Comparison of ENCODE assay signal across 2 cellular contexts in the genomic region with DNA sequence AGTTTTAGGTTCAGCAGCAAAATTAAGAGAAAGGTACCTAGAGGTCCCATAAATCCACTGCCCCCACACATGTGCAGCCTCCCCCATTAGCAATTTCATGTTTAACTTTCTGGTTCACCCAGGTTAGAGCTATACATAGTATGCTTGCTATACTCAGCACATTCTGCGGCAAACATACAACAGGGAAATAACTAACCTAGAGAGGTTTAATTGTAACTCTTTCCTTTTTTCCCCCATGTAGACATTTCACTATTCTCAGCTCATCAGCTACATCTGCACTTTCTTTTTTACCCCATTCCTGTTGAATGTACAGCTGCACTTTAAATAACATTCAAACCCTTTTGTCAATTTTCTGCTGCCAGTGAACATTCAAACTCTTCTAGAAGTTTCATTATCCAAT.
TF ChIP-seq lines count a peak whose summit lies in the region.

No MANE protein-coding gene starts in this region.

TF ChIP-seq in HEK293, 187 proteins besides CTCF, POLR2A, EP300 and RAD21:
- TF ChIP-seq PRDM1 (tag by site-specific recombination; IDR thresholded peaks at IDR 0.05) (peak; percentile 15; the same call in 1 of the 2 replicates), ZNF23 (tag by site-specific recombination; IDR thresholded peaks at IDR 0.05; ENCODE audit: borderline replicate concordance) (no peak), KLF9 (tag by site-specific recombination; IDR thresholded peaks at IDR 0.05; ENCODE audit: low read depth) (no peak), ZNF274 (IDR thresholded peaks at IDR 0.05; ENCODE audit: low read length) (no peak), ZNF274 (tag by site-specific recombination; IDR thresholded peaks at IDR 0.05; ENCODE audit: borderline replicate concordance) (no peak)

TF ChIP-seq in K562, 482 proteins besides CTCF, POLR2A, EP300 and RAD21 (continues in another document):
- no peak for TF ChIP-seq ZNF197 (CRISPR knock-in tag; IDR thresholded peaks at IDR 0.05; ENCODE audit: low read depth)
- no peak for TF ChIP-seq KLF10 (CRISPR knock-in tag; IDR thresholded peaks at IDR 0.05)
- TF ChIP-seq, protein P1, sequence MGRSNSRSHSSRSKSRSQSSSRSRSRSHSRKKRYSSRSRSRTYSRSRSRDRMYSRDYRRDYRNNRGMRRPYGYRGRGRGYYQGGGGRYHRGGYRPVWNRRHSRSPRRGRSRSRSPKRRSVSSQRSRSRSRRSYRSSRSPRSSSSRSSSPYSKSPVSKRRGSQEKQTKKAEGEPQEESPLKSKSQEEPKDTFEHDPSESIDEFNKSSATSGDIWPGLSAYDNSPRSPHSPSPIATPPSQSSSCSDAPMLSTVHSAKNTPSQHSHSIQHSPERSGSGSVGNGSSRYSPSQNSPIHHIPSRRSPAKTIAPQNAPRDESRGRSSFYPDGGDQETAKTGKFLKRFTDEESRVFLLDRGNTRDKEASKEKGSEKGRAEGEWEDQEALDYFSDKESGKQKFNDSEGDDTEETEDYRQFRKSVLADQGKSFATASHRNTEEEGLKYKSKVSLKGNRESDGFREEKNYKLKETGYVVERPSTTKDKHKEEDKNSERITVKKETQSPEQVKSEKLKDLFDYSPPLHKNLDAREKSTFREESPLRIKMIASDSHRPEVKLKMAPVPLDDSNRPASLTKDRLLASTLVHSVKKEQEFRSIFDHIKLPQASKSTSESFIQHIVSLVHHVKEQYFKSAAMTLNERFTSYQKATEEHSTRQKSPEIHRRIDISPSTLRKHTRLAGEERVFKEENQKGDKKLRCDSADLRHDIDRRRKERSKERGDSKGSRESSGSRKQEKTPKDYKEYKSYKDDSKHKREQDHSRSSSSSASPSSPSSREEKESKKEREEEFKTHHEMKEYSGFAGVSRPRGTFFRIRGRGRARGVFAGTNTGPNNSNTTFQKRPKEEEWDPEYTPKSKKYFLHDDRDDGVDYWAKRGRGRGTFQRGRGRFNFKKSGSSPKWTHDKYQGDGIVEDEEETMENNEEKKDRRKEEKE (IDR thresholded peaks at IDR 0.05; ENCODE audit: borderline replicate concordance in 1 of 2, control insufficient read depth in 1 of 2, low read depth in 2 of 2, low read length in 1 of 2): no peak
- TF ChIP-seq, protein P2, sequence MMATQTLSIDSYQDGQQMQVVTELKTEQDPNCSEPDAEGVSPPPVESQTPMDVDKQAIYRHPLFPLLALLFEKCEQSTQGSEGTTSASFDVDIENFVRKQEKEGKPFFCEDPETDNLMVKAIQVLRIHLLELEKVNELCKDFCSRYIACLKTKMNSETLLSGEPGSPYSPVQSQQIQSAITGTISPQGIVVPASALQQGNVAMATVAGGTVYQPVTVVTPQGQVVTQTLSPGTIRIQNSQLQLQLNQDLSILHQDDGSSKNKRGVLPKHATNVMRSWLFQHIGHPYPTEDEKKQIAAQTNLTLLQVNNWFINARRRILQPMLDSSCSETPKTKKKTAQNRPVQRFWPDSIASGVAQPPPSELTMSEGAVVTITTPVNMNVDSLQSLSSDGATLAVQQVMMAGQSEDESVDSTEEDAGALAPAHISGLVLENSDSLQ (IDR thresholded peaks at IDR 0.05): no peak
- TF ChIP-seq FOXK2 (conservative IDR thresholded peaks at IDR 0.05 in 1 of 2, IDR thresholded peaks at IDR 0.05 in 1 of 2; ENCODE audit: low read depth in 2 of 2): no peak
- no peak for TF ChIP-seq DPF2 (IDR thresholded peaks at IDR 0.05)
- TF ChIP-seq BCL6 (CRISPR knock-in tag; IDR thresholded peaks at IDR 0.05): no peak
- TF ChIP-seq PHTF2 (CRISPR knock-in tag; IDR thresholded peaks at IDR 0.05): no peak
- no peak for TF ChIP-seq GTF2F1 (IDR thresholded peaks at IDR 0.05; ENCODE audit: low read depth, low read length)
- TF ChIP-seq SUPT5H (IDR thresholded peaks at IDR 0.05): peak; percentile 11; the same call in 1 of the 2 replicates
- TF ChIP-seq FOXJ2 (tag; IDR thresholded peaks at IDR 0.05): no peak
- TF ChIP-seq TAF1 (IDR thresholded peaks at IDR 0.05; ENCODE audit: control insufficient read depth, extremely low read depth, insufficient read depth, low read length, severe bottlenecking): no peak
- no peak for TF ChIP-seq SREBF2 (CRISPR knock-in tag; IDR thresholded peaks at IDR 0.05)
- no peak for TF ChIP-seq KLF1 (tag; IDR thresholded peaks at IDR 0.05)
- TF ChIP-seq ELF2 (CRISPR knock-in tag; IDR thresholded peaks at IDR 0.05): no peak
- no peak for TF ChIP-seq FOXP1 (CRISPR knock-in tag; IDR thresholded peaks at IDR 0.05)
- TF ChIP-seq, protein P3, sequence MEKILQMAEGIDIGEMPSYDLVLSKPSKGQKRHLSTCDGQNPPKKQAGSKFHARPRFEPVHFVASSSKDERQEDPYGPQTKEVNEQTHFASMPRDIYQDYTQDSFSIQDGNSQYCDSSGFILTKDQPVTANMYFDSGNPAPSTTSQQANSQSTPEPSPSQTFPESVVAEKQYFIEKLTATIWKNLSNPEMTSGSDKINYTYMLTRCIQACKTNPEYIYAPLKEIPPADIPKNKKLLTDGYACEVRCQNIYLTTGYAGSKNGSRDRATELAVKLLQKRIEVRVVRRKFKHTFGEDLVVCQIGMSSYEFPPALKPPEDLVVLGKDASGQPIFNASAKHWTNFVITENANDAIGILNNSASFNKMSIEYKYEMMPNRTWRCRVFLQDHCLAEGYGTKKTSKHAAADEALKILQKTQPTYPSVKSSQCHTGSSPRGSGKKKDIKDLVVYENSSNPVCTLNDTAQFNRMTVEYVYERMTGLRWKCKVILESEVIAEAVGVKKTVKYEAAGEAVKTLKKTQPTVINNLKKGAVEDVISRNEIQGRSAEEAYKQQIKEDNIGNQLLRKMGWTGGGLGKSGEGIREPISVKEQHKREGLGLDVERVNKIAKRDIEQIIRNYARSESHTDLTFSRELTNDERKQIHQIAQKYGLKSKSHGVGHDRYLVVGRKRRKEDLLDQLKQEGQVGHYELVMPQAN (IDR thresholded peaks at IDR 0.05; ENCODE audit: borderline replicate concordance): no peak
- TF ChIP-seq POLR2B (IDR thresholded peaks at IDR 0.05; ENCODE audit: low read depth, partially characterized antibody): peak; percentile 17
- TF ChIP-seq POLR2AphosphoS5 (IDR thresholded peaks at IDR 0.05; ENCODE audit: control insufficient read depth, insufficient read depth, low read depth, low read length): peak; percentile 66
- no peak for TF ChIP-seq ATF7 (IDR thresholded peaks at IDR 0.05)
- no peak for TF ChIP-seq SIN3B (IDR thresholded peaks at IDR 0.05; ENCODE audit: low read depth)
- TF ChIP-seq ELK3 (CRISPR knock-in tag; IDR thresholded peaks at IDR 0.05): no peak
- no peak for TF ChIP-seq ZNF668 (CRISPR knock-in tag; IDR thresholded peaks at IDR 0.05)
- no peak for TF ChIP-seq GATAD2A (IDR thresholded peaks at IDR 0.05)
- no peak for TF ChIP-seq CREB1 (IDR thresholded peaks at IDR 0.05)
- TF ChIP-seq CREB1 (CRISPR knock-in tag; IDR thresholded peaks at IDR 0.05): no peak
- TF ChIP-seq CBFA2T2 (conservative IDR thresholded peaks at IDR 0.05): no peak
- no peak for TF ChIP-seq C11orf30 (IDR thresholded peaks at IDR 0.05; ENCODE audit: low read depth)
- no peak for TF ChIP-seq SNIP1 (IDR thresholded peaks at IDR 0.05; ENCODE audit: low read depth)
- no peak for TF ChIP-seq ZNF23 (CRISPR knock-in tag; IDR thresholded peaks at IDR 0.05)
- no peak for TF ChIP-seq PPARD (CRISPR knock-in tag; IDR thresholded peaks at IDR 0.05)
- no peak for TF ChIP-seq PATZ1 (CRISPR knock-in tag; IDR thresholded peaks at IDR 0.05; ENCODE audit: borderline replicate concordance)
- no peak for TF ChIP-seq NR3C1 (CRISPR knock-in tag; IDR thresholded peaks at IDR 0.05)
- no peak for TF ChIP-seq ZNF184 (CRISPR knock-in tag; IDR thresholded peaks at IDR 0.05)
- no peak for TF ChIP-seq ZBTB26 (CRISPR knock-in tag; IDR thresholded peaks at IDR 0.05)
- TF ChIP-seq POLR2AphosphoS2 (IDR thresholded peaks at IDR 0.05; ENCODE audit: low read length): 0 out of 2 replicates have a peak, but pooled peaks have one; percentile 76
- TF ChIP-seq, protein P4, sequence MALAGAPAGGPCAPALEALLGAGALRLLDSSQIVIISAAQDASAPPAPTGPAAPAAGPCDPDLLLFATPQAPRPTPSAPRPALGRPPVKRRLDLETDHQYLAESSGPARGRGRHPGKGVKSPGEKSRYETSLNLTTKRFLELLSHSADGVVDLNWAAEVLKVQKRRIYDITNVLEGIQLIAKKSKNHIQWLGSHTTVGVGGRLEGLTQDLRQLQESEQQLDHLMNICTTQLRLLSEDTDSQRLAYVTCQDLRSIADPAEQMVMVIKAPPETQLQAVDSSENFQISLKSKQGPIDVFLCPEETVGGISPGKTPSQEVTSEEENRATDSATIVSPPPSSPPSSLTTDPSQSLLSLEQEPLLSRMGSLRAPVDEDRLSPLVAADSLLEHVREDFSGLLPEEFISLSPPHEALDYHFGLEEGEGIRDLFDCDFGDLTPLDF (CRISPR knock-in tag; IDR thresholded peaks at IDR 0.05): no peak
- TF ChIP-seq ZNF764 (CRISPR knock-in tag; IDR thresholded peaks at IDR 0.05; ENCODE audit: low read depth): no peak
- TF ChIP-seq FUS (optimal IDR thresholded peaks at IDR 0.05; ENCODE audit: low read depth, low read length): no peak
- TF ChIP-seq, protein P5, sequence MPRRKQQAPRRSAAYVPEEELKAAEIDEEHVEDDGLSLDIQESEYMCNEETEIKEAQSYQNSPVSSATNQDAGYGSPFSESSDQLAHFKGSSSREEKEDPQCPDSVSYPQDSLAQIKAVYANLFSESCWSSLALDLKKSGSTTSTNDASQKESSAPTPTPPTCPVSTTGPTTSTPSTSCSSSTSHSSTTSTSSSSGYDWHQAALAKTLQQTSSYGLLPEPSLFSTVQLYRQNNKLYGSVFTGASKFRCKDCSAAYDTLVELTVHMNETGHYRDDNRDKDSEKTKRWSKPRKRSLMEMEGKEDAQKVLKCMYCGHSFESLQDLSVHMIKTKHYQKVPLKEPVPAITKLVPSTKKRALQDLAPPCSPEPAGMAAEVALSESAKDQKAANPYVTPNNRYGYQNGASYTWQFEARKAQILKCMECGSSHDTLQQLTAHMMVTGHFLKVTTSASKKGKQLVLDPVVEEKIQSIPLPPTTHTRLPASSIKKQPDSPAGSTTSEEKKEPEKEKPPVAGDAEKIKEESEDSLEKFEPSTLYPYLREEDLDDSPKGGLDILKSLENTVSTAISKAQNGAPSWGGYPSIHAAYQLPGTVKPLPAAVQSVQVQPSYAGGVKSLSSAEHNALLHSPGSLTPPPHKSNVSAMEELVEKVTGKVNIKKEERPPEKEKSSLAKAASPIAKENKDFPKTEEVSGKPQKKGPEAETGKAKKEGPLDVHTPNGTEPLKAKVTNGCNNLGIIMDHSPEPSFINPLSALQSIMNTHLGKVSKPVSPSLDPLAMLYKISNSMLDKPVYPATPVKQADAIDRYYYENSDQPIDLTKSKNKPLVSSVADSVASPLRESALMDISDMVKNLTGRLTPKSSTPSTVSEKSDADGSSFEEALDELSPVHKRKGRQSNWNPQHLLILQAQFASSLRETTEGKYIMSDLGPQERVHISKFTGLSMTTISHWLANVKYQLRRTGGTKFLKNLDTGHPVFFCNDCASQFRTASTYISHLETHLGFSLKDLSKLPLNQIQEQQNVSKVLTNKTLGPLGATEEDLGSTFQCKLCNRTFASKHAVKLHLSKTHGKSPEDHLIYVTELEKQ (CRISPR knock-in tag; IDR thresholded peaks at IDR 0.05): no peak
- peak; percentile 80; the same call in 1 of the 2 replicates for TF ChIP-seq ILF3 (IDR thresholded peaks at IDR 0.05; ENCODE audit: borderline replicate concordance)
- no peak for TF ChIP-seq ZFP91 (CRISPR knock-in tag; IDR thresholded peaks at IDR 0.05)
- TF ChIP-seq BHLHE40 (IDR thresholded peaks at IDR 0.05; ENCODE audit: low read length): no peak
- no peak for TF ChIP-seq ZKSCAN8 (CRISPR knock-in tag; IDR thresholded peaks at IDR 0.05)
